ENCODE assay signal across 20 cellular contexts in genomic region chr15:39595621-39596221, GRCh38. TPM values are rescaled to one million over a fixed set of nuclear protein-coding genes. Genes with fewer than 3 reads are reported as not detected.
DNase-seq lines count a peak whose midpoint lies in the region; ATAC-seq, FAIRE-seq and TF ChIP-seq lines count a peak whose summit lies in the region.
"Had no signal": no experiment of that assay in that cellular context is flagged by ENCODE, and none has a peak within 500 bp of the region (broad histone marks: within the 10 kb centered on the region; RNA-seq: fewer than 3 reads in every experiment).

No MANE protein-coding gene starts in this region.

- H3K4me3 ChIP-seq in HepG2 (replicated peaks in 1 of 3; ENCODE audit: insufficient read depth in 1 of 3, low read depth in 2 of 3, low read length in 3 of 3) (no peak overlapping the region), right lobe of liver (no peak overlapping the region)
- H3K4me3 ChIP-seq: lung, tibial nerve had no signal

- TF ChIP-seq CTCF in HepG2 (CRISPR knock-in tag; IDR thresholded peaks at IDR 0.05) (no peak), right lobe of liver (IDR thresholded peaks at IDR 0.05) (no peak)

- POLR2A ChIA-PET in HepG2 (lab: Yijun Ruan, JAX) = no interaction called here

- TSS peak; percentile 36 for BruUV-seq in HepG2 (replicated peaks; lab: Mats Ljungman, UMichigan)

- H4K20me1 ChIP-seq in HepG2 (ENCODE audit: insufficient read depth, low read length) = no peaks in the 10 kb centered on the region; the same call in 1 of the 2 replicates

- intact Hi-C loops in HepG2 (cut with micrococcal nuclease; ENCODE audit: unreplicated experiment) = no loop called here
- intact Hi-C loops in right lobe of liver (cut with DNase I) = no loop called here
- intact Hi-C loops in left colon (cut with DNase I, micrococcal nuclease) = loop anchor here in 1 of 2 donors (10.0 kb wide), 1 partner anchor 159 kb away; no protein-coding TSS in a partner anchor

- 95% methylated on average over 6 of the region's 6 CpGs for WGBS in HepG2 (ENCODE audit: low lambda C conversion rate)
- WGBS in right lobe of liver (ENCODE audit: insufficient coverage, low coverage, low lambda C conversion rate, missing lambda C conversion rate) = 59% methylated on average over 3 of the region's 6 CpGs

- H3K4me1 ChIP-seq in HepG2 (ENCODE audit: insufficient read depth, low read length) (no peaks in the 10 kb centered on the region), right lobe of liver (no peaks in the 10 kb centered on the region)

- no peak overlapping the region for H3K9ac ChIP-seq in HepG2 (ENCODE audit: insufficient read depth, low read depth, low read length)

- TF ChIP-seq EP300 in HepG2 (IDR thresholded peaks at IDR 0.05; ENCODE audit: low read depth in 2 of 2, low read length in 2 of 2) (no peak), HepG2 (CRISPR knock-in tag; IDR thresholded peaks at IDR 0.05; ENCODE audit: borderline replicate concordance) (no peak)

- H3K27me3 ChIP-seq in HepG2 (ENCODE audit: control insufficient read depth in 1 of 2, insufficient read depth in 2 of 2, low read length in 2 of 2) (no peaks in the 10 kb centered on the region), right lobe of liver (no peaks in the 10 kb centered on the region)
- H3K27me3 ChIP-seq: tibial nerve had no signal

- no peaks in the 10 kb centered on the region for H3K79me2 ChIP-seq in HepG2 (ENCODE audit: insufficient read depth, low read length)

- H3K36me3 ChIP-seq in HepG2 (replicated peaks in 1 of 2; ENCODE audit: control insufficient read depth in 1 of 2, insufficient read depth in 2 of 2, low read length in 2 of 2) (peaks cover 30 to 46% of the 10 kb centered on the region in 2 experiments), right lobe of liver (peaks cover 0 to 41% (median 24%) of the 10 kb centered on the region in 4 donors)

- TF ChIP-seq POLR2A in HepG2 (IDR thresholded peaks at IDR 0.05; ENCODE audit: insufficient read depth in 1 of 2, low read depth in 2 of 2, low read length in 2 of 2) (no peak; a peak in 1 of 4 replicates), right lobe of liver (IDR thresholded peaks at IDR 0.05) (no peak)

- no peak for FAIRE-seq in HepG2 (lab: Jason Lieb, UNC)
- FAIRE-seq: GM12892 had no signal

- H2AFZ ChIP-seq in HepG2 (ENCODE audit: low read length) = no peak overlapping the region

- no peak for ATAC-seq in HepG2
- ATAC-seq in right lobe of liver = no peak
- ATAC-seq in left colon = peak; percentile 5
- ATAC-seq: effector memory CD8-positive, alpha-beta T cell; T-cell had no signal

- DNase-seq in HepG2 (ENCODE audit: low spot score) = no peak
- no peak for DNase-seq in right lobe of liver
- peak; percentile 34 for DNase-seq in dedifferentiated amniotic fluid mesenchymal stem cell (ENCODE audit: extremely low spot score)
- no peak for DNase-seq in left colon
- no peak for DNase-seq in HK-2 (ENCODE audit: unreplicated experiment)
- DNase-seq in inferior parietal cortex (ENCODE audit: extremely low spot score) = no peak
- DNase-seq in LoVo (ENCODE audit: low spot score) = no peak
- DNase-seq in activated T-cell treated with anti-CD3 and anti-CD28 coated beads, Interleukin-2, amount 50 U/mL, for 1 hour = no peak
- DNase-seq: activated CD4-positive, alpha-beta T cell treated with anti-CD3 and anti-CD28 coated beads for 1 hour; activated T-cell treated with anti-CD3 and anti-CD28 coated beads, Interleukin-2, amount 50 U/mL, for 48 hours; amygdala; DMS79; effector memory CD8-positive, alpha-beta T cell; NCI-H1417 treated with DMSO at 0.1 percent for 48 hours; NCI-H446; occipital lobe; T-cell had no signal

- CTCF ChIA-PET in HepG2 (lab: Yijun Ruan, JAX; ENCODE audit: low intra/inter-chr PET ratio, low total read pairs) = no interaction called here

- TF ChIP-seq RAD21 in HepG2 (CRISPR knock-in tag; IDR thresholded peaks at IDR 0.05) = no peak

- H3K9me3 ChIP-seq in HepG2 (ENCODE audit: low read length) (no peaks in the 10 kb centered on the region), right lobe of liver (no peaks in the 10 kb centered on the region)
- H3K9me3 ChIP-seq: tibial nerve had no signal

- H3K4me2 ChIP-seq in HepG2 (ENCODE audit: low read depth, low read length) = no peak overlapping the region

- in situ Hi-C loops in HepG2 (cut with HindIII; ENCODE audit: extremely low pct_ligation_motif_present, low pct_unique_long_range_greater_than_20kb) = no loop called here

- H3K27ac ChIP-seq in HepG2 (ENCODE audit: extremely low read length, insufficient read depth, low read length) = no peak overlapping the region
- no peak overlapping the region for H3K27ac ChIP-seq in right lobe of liver

TF ChIP-seq in HepG2, 621 proteins besides CTCF, POLR2A, EP300 and RAD21 (continues in another document):
- TF ChIP-seq RBM22 (optimal IDR thresholded peaks at IDR 0.05; ENCODE audit: low read length) = peak; percentile 62

RNA-seq across cellular contexts. Expression of gene THBS1, which starts 14.8 kb away (rescaled TPM):
- total RNA-seq in HepG2 (2016; rRNA removed; fragmentation: Illumina TruSeq; extraction: Trizol) = 35.6 and 67.1 TPM in 2 replicates
- 10.4 and 13.6 TPM in 2 replicates for total RNA-seq in HepG2 (2016; cell fraction: cytosol; rRNA removed; fragmentation: Illumina TruSeq; extraction: Trizol; ENCODE audit: low read depth)
- 31.2 and 67.2 TPM in 2 replicates for total RNA-seq in HepG2 (2016; cell fraction: insoluble cytoplasmic fraction; rRNA removed; fragmentation: Illumina TruSeq; extraction: Trizol)
- 12.7 and 15.5 TPM in 2 replicates for total RNA-seq in HepG2 (2016; cell fraction: membrane; rRNA removed; fragmentation: Illumina TruSeq; extraction: Trizol)
- total RNA-seq in HepG2 (2016; cell fraction: nucleus; rRNA removed; fragmentation: Illumina TruSeq; extraction: Trizol) = 154 and 191 TPM in 2 replicates
- polyA plus RNA-seq in HepG2 (2011; rRNA removed) = 54.7 and 64.6 TPM in 2 replicates
- 18.4 and 18.6 TPM in 2 replicates for polyA plus RNA-seq in HepG2 (2011; cell fraction: cytosol; rRNA removed)
- polyA plus RNA-seq in HepG2 (2011; cell fraction: nucleus; rRNA removed) = 258 and 353 TPM in 2 replicates
- 14.5 and 32.8 TPM in 2 replicates for polyA plus RNA-seq in HepG2 (2012)
- polyA plus RNA-seq in HepG2 (2016; cell fraction: cytosol; fragmentation: Illumina TruSeq; extraction: Trizol; ENCODE audit: low read depth) = 1.0 and 1.3 TPM in 2 replicates
- polyA plus RNA-seq in HepG2 (2016; cell fraction: insoluble cytoplasmic fraction; fragmentation: Illumina TruSeq; extraction: Trizol; ENCODE audit: low read depth) = 13.5 and 17.7 TPM in 2 replicates
- polyA plus RNA-seq in HepG2 (2016; cell fraction: membrane; fragmentation: Illumina TruSeq; extraction: Trizol; ENCODE audit: low read depth) = 1.9 and 2.6 TPM in 2 replicates
- polyA plus RNA-seq in HepG2 (2016; cell fraction: nucleus; fragmentation: Illumina TruSeq; extraction: Trizol; ENCODE audit: insufficient read depth, low read depth) = 147 and 163 TPM in 2 replicates
- polyA minus RNA-seq in HepG2 (2011; rRNA and poly(A)+ RNA removed; ENCODE audit: low replicate concordance) = 15.2 and 310 TPM in 2 replicates
- 142 and 165 TPM in 2 replicates for polyA minus RNA-seq in HepG2 (2011; cell fraction: cytosol; rRNA and poly(A)+ RNA removed)
- polyA minus RNA-seq in HepG2 (2011; cell fraction: nucleus; rRNA and poly(A)+ RNA removed) = 395 and 466 TPM in 2 replicates
- 100 to 1,000 TPM in 1 of 6 experiments, 10 to 100 TPM in 5; 10.7 to 253 (median 64.6) TPM for total RNA-seq in right lobe of liver
- 100 to 1,000 TPM; 174 to 181 TPM for total RNA-seq in left colon
